In the genomic region with DNA sequence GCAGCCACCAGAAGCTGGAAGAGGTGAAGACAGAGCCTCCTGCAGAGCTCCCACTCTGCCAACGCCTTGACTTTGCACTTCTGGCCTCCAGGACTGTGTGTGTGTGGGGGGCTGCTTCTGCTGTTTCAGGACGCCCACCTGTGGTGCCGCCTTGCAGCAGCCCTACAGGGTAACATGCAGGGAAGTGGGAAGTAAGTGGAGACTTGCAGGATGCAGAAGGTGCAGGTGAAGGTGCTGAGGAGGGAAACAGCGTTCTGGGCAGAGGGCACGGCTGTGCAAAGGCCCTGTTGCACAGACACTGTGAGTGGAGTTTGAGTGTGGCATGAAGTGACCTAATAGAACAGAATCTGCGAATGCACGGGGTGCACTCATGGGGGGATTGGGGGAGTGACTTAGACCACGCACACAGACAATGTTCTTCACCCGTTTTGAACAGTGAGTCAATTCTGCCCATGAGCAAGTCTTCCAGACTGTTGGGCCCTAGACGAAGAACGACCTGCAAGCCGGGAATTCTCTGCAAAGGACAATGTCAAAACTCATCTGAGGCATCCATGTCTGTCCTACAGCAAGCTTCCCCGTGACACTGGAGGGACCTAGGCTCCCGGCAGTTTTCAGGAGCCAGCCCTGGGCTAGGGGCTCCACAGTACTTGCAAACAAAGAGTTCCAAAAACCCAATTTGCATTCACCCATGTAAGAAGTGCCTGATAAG, we compare ENCODE assay signal across 11 cellular contexts. TPM values are rescaled to one million over a fixed set of nuclear protein-coding genes. Genes with fewer than 3 reads are reported as not detected.
DNase-seq lines count a peak whose midpoint lies in the region; ATAC-seq and TF ChIP-seq lines count a peak whose summit lies in the region.
"Had no signal": no experiment of that assay in that cellular context is flagged by ENCODE, and none has a peak within 500 bp of the region (broad histone marks: within the 10 kb centered on the region; RNA-seq: fewer than 3 reads in every experiment).

No MANE protein-coding gene starts in this region.

- no peak overlapping the region for H2BK15ac ChIP-seq in neuronal stem cell (ENCODE audit: low read length)

- no peak overlapping the region for H2BK120ac ChIP-seq in neuronal stem cell (ENCODE audit: low read depth, low read length)

- H3K4me1 ChIP-seq in parathyroid adenoma (peaks cover 85% of the 10 kb centered on the region), neuronal stem cell (ENCODE audit: control insufficient read depth in 2 of 2, insufficient read depth in 1 of 2, low read depth in 1 of 2, low read length in 2 of 2) (peaks cover 0 to 5% of the 10 kb centered on the region in 2 donors)

- H3K27me3 ChIP-seq in CD4-positive, alpha-beta T cell (ENCODE audit: control insufficient read depth, insufficient read depth, low read length) = no peaks in the 10 kb centered on the region
- H3K27me3 ChIP-seq in parathyroid adenoma (ENCODE audit: control insufficient read depth, insufficient read depth, low read length) (no peaks in the 10 kb centered on the region), neuronal stem cell (ENCODE audit: control insufficient read depth in 3 of 3, insufficient read depth in 3 of 3, low read depth in 1 of 3, low read length in 3 of 3) (no peaks in the 10 kb centered on the region)

- no peak overlapping the region for H2AFZ ChIP-seq in parathyroid adenoma
- H2AFZ ChIP-seq in neuronal stem cell (ENCODE audit: low read length) = no peak overlapping the region

- no peak for ATAC-seq in CD4-positive, alpha-beta T cell (ENCODE audit: poor library complexity)
- ATAC-seq in T-cell (replicated peaks in 1 of 4) (no peak), HG03457 (IDR thresholded peaks at IDR 0.05; ENCODE audit: unreplicated experiment) (no peak)

- POLR2A ChIA-PET in CD4-positive, alpha-beta T cell (lab: Charles Lee) = interaction anchor here (1.5 to 3.0 kb wide), 4 partner anchors 10 to 59 kb away, joined by 4 to 24 read pairs (median 12); no protein-coding TSS in a partner anchor
- POLR2A ChIA-PET in T-cell (lab: Charles Lee) = interaction anchor here in 1 of 2 donors (0.6 to 1.3 kb wide), 2 partner anchors 10 to 97 kb away, joined by 3 to 4 read pairs; no protein-coding TSS in a partner anchor

- TF ChIP-seq CTCF in CD4-positive, alpha-beta T cell (IDR thresholded peaks at IDR 0.05) = no peak
- TF ChIP-seq CTCF in glutamatergic neuron (IDR thresholded peaks at IDR 0.05; ENCODE audit: partially characterized antibody, unreplicated experiment) = no peak
- no peak for TF ChIP-seq CTCF in parathyroid adenoma (IDR thresholded peaks at IDR 0.05)

- peaks cover 77% of the 10 kb centered on the region for H3K36me3 Mint-ChIP-seq in CD4-positive, alpha-beta T cell (ENCODE audit: low read depth)
- H3K36me3 Mint-ChIP-seq in T-cell (peaks cover 32% of the 10 kb centered on the region), glutamatergic neuron (ENCODE audit: unreplicated experiment) (peaks cover 17% of the 10 kb centered on the region)
- H3K36me3 Mint-ChIP-seq: IgD-negative memory B cell had no signal

- H3K79me1 ChIP-seq in neuronal stem cell (ENCODE audit: low read depth, low read length) = no peaks in the 10 kb centered on the region

- H3K27ac ChIP-seq in CD4-positive, alpha-beta T cell (ENCODE audit: low read depth, low read length) = no peak overlapping the region
- H3K27ac ChIP-seq in parathyroid adenoma = peak overlapping the region; percentile 96
- H3K27ac ChIP-seq in caudate nucleus (ENCODE audit: low read depth, low read length) = no peak overlapping the region
- H3K27ac ChIP-seq in neuronal stem cell (replicated peaks; ENCODE audit: low read length) = no peak overlapping the region

- CTCF ChIA-PET in CD4-positive, alpha-beta T cell (lab: Charles Lee) = no interaction called here
- CTCF ChIA-PET in T-cell (lab: Charles Lee) = interaction anchor here in 1 of 2 donors (0.6 to 2.3 kb wide), 4 partner anchors 10 to 202 kb away, joined by 3 to 8 read pairs (median 4); no protein-coding TSS in a partner anchor

- H3K36me3 ChIP-seq in parathyroid adenoma (ENCODE audit: control insufficient read depth, insufficient read depth, low read length) = no peaks in the 10 kb centered on the region
- no peaks in the 10 kb centered on the region for H3K36me3 ChIP-seq in neuronal stem cell (replicated peaks in 1 of 2; ENCODE audit: control insufficient read depth in 2 of 2, insufficient read depth in 2 of 2, low read length in 2 of 2)

- H3K9me3 ChIP-seq in CD4-positive, alpha-beta T cell (ENCODE audit: control insufficient read depth, low read length) = no peaks in the 10 kb centered on the region
- H3K9me3 ChIP-seq in parathyroid adenoma (ENCODE audit: control insufficient read depth, low read length) (no peaks in the 10 kb centered on the region), neuronal stem cell (replicated peaks in 1 of 2; ENCODE audit: control insufficient read depth in 2 of 2, insufficient read depth in 1 of 2, low read depth in 1 of 2, low read length in 2 of 2) (no peaks in the 10 kb centered on the region)

- no peak overlapping the region for H3K23ac ChIP-seq in neuronal stem cell (ENCODE audit: low read depth, low read length, poor library complexity)

- no CpG with 5 or more reads among the region's 14 CpGs for WGBS in neuronal stem cell (ENCODE audit: extremely low coverage in 2 of 2, insufficient read length in 2 of 2, insufficient replicate concordance in 1 of 2), 2 donors

- peak overlapping the region; percentile 97 for H3K27ac Mint-ChIP-seq in CD4-positive, alpha-beta T cell
- H3K27ac Mint-ChIP-seq in T-cell (peak overlapping the region; percentile 89 to 90), glutamatergic neuron (ENCODE audit: unreplicated experiment) (no peak overlapping the region)

- H3K4ac ChIP-seq in neuronal stem cell (ENCODE audit: low read length) = no peak overlapping the region

- peak overlapping the region; percentile 1 for H3K4me3 ChIP-seq in parathyroid adenoma (ENCODE audit: low read depth, low read length)
- peak overlapping the region in 1 of 2 donors; percentile 18 for H3K4me3 ChIP-seq in neuronal stem cell (ENCODE audit: low read length in 2 of 2)

- H3K18ac ChIP-seq in neuronal stem cell (ENCODE audit: low read length) = no peak overlapping the region

- H3K4me2 ChIP-seq in parathyroid adenoma (ENCODE audit: low read length) = peak overlapping the region; percentile 53
- no peak overlapping the region for H3K4me2 ChIP-seq in neuronal stem cell (ENCODE audit: insufficient read depth, low read length, poor library complexity, severe bottlenecking)

- intact Hi-C loops in CD4-positive, alpha-beta T cell (cut with DNase I, micrococcal nuclease) = loop anchor here in 1 of 2 experiments (2.0 kb wide), 1 partner anchor 15 kb away; no protein-coding TSS in a partner anchor

- no peak overlapping the region for H4K91ac ChIP-seq in neuronal stem cell (ENCODE audit: low read depth, low read length, poor library complexity)

- H3K9ac ChIP-seq in parathyroid adenoma = peak overlapping the region; percentile 40
- H3K9ac ChIP-seq in neuronal stem cell (ENCODE audit: low read depth, low read length, poor library complexity) = no peak overlapping the region

- no peak overlapping the region for H2AK5ac ChIP-seq in neuronal stem cell (ENCODE audit: low read depth, low read length)

- no peak overlapping the region for H3K4me3 Mint-ChIP-seq in CD4-positive, alpha-beta T cell
- peak overlapping the region in 1 of 3 donors; percentile 54 for H3K4me3 Mint-ChIP-seq in T-cell
- H3K4me3 Mint-ChIP-seq in glutamatergic neuron (ENCODE audit: unreplicated experiment) = peak overlapping the region; percentile 21

- peaks cover 87% of the 10 kb centered on the region for H3K4me1 Mint-ChIP-seq in CD4-positive, alpha-beta T cell (ENCODE audit: low read depth)
- peaks cover 87 to 91% (median 91%) of the 10 kb centered on the region in 3 donors for H3K4me1 Mint-ChIP-seq in T-cell
- peaks cover 36% of the 10 kb centered on the region for H3K4me1 Mint-ChIP-seq in glutamatergic neuron (ENCODE audit: low read depth, unreplicated experiment)

- no peak overlapping the region for H2BK5ac ChIP-seq in neuronal stem cell (ENCODE audit: low read length)

- no peak overlapping the region for H2BK12ac ChIP-seq in neuronal stem cell (ENCODE audit: low read length)

- no peak for DNase-seq in CD4-positive, alpha-beta T cell
- DNase-seq in T-cell = peak in 2 of 34 experiments; percentile 3 to 18
- DNase-seq in glutamatergic neuron = no peak
- DNase-seq in epidermal melanocyte (ENCODE audit: insufficient read length, low spot score) = no peak
- no peak for DNase-seq in caudate nucleus (lab: John Stamatoyannopoulos, UW)
- DNase-seq in neuronal stem cell (ENCODE audit: low spot score) = no peak
- DNase-seq: activated CD4-positive, alpha-beta T cell treated with anti-CD3 and anti-CD28 coated beads, Interleukin-2, amount 50 U/mL, for 4 hours; COR-L47 had no signal

- no peak overlapping the region for H4K8ac ChIP-seq in neuronal stem cell (ENCODE audit: low read depth, low read length)

- no peaks in the 10 kb centered on the region for H3K9me3 Mint-ChIP-seq in CD4-positive, alpha-beta T cell
- H3K9me3 Mint-ChIP-seq in T-cell (no peaks in the 10 kb centered on the region), glutamatergic neuron (ENCODE audit: unreplicated experiment) (peaks cover 10% of the 10 kb centered on the region)
- H3K9me3 Mint-ChIP-seq: IgD-negative memory B cell had no signal

- no peak overlapping the region for H3K14ac ChIP-seq in neuronal stem cell (ENCODE audit: low read length)

- peaks cover 29% of the 10 kb centered on the region for H3K79me2 ChIP-seq in parathyroid adenoma

- H3K27me3 Mint-ChIP-seq in CD4-positive, alpha-beta T cell = no peaks in the 10 kb centered on the region
- H3K27me3 Mint-ChIP-seq in T-cell = no peaks in the 10 kb centered on the region
- peaks cover 1% of the 10 kb centered on the region for H3K27me3 Mint-ChIP-seq in glutamatergic neuron (ENCODE audit: unreplicated experiment)
- H3K27me3 Mint-ChIP-seq: IgD-negative memory B cell had no signal

RNA-seq across cellular contexts. Expression of a gene that starts 19.1 kb away (rescaled TPM):
- total RNA-seq in CD4-positive, alpha-beta T cell = 10 to 100 TPM; 75.4 to 79.2 TPM
- total RNA-seq in T-cell (100 to 1,000 TPM; 114 to 185 (median 152) TPM), glutamatergic neuron (ENCODE audit: unreplicated experiment) (82.6 TPM)
- 1.5 TPM for polyA plus RNA-seq in neuronal stem cell (2013, experiment 1 of 2)
- 1.4 TPM for polyA plus RNA-seq in neuronal stem cell (2013, experiment 2 of 2)
